ENCODE assay signal across 8 cellular contexts in the genomic region with DNA sequence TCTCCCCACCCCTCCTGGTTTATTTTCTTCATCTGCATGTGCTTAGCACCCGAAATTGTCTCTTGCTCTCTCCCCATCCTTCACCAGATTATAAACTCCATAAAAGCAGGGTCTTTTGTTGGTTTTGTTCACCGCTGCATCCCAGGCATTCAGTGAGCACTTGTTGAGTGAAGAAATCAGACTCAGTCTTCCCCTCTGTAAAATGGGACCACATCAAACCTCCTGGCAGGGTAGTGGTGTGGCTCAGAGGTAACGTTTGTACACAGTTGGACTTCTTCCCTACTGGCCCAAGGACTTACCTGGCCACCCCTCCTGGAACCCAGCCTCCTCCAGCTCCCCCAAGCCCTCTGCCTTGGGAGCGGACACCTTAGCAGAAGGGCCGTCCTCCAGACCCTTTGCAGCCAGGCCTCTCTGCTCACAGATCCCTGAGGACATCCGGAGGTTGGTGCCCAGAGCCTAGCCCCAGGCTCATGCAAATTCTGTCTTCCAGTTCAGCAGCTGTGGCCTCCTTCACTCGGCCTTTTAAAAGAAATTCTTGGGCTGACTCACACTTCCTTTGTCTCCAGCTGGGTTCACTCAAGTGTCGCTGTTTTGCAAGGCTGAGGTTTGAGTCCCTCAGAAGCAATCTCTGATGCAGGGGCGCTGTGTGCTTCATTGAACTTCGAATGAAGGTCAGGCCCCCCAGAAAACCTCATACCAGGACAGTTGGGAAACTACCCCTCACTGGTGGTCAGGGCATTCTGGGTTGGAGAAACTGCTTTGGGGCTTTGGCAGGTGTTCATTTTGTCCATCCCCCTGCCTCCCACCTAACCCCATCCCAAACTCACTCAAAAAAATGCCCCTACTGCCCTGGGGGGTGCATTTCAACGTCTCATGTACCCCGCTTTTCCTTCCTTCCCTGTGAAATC. TPM values are rescaled to one million over a fixed set of nuclear protein-coding genes. Genes with fewer than 3 reads are reported as not detected.
DNase-seq lines count a peak whose midpoint lies in the region; ATAC-seq and TF ChIP-seq lines count a peak whose summit lies in the region.

No MANE protein-coding gene starts in this region.

- H3K4me1 ChIP-seq in liver (ENCODE audit: control insufficient read depth in 4 of 4, insufficient read depth in 4 of 4, low read length in 3 of 4) = no peaks in the 10 kb centered on the region

- peaks cover 29% of the 10 kb centered on the region for H3K27me3 Mint-ChIP-seq in central memory CD8-positive, alpha-beta T cell

- peak overlapping the region; percentile 65 for H3K4me3 Mint-ChIP-seq in central memory CD8-positive, alpha-beta T cell

- no peaks in the 10 kb centered on the region for H3K9me3 Mint-ChIP-seq in central memory CD8-positive, alpha-beta T cell

- H3K27me3 ChIP-seq in liver (ENCODE audit: control insufficient read depth in 4 of 4, insufficient read depth in 4 of 4, low read length in 3 of 4) = no peaks in the 10 kb centered on the region

- no peak for TF ChIP-seq RAD21 in liver (IDR thresholded peaks at IDR 0.05)

- peaks cover 2% of the 10 kb centered on the region for H3K36me3 Mint-ChIP-seq in central memory CD8-positive, alpha-beta T cell (ENCODE audit: insufficient read depth)

- DNase-seq in ELR (ENCODE audit: low read depth) (peak; percentile 92), HS-5 (ENCODE audit: low read depth) (peak; percentile 82), T1000 (lab: John Stamatoyannopoulos, UW) (peak; percentile 87), NCI-H2029 (lab: John Stamatoyannopoulos, UW) (no peak)
- no peak for DNase-seq in central memory CD8-positive, alpha-beta T cell (ENCODE audit: low spot score in 2 of 2)
- peak; percentile 23 to 25 for DNase-seq in stimulated activated CD8-positive, alpha-beta memory T cell treated with anti-CD3 and anti-CD28 coated beads, Interleukin-7, amount 100 ng/mL, for 1 hour (ENCODE audit: low read depth in 2 of 2)

- no peaks in the 10 kb centered on the region for H3K9me3 ChIP-seq in liver (ENCODE audit: control insufficient read depth in 4 of 4, low read length in 3 of 4)

- no peaks in the 10 kb centered on the region for H3K36me3 ChIP-seq in liver (ENCODE audit: control insufficient read depth in 4 of 4, insufficient read depth in 3 of 4, low read depth in 1 of 4, low read length in 3 of 4)

- ATAC-seq in GM21447 (IDR thresholded peaks at IDR 0.05; ENCODE audit: unreplicated experiment) = peak; percentile 77
- ATAC-seq in central memory CD8-positive, alpha-beta T cell (replicated peaks; ENCODE audit: extremely low read depth, poor library complexity, severe bottlenecking) = peak; percentile 76

- H3K4me3 ChIP-seq in liver (ENCODE audit: low read depth in 1 of 3, low read length in 3 of 3) = no peak overlapping the region

- H3K9ac ChIP-seq in liver (ENCODE audit: low read depth in 1 of 2, low read length in 2 of 2) = no peak overlapping the region

- no peak for TF ChIP-seq CTCF in liver (IDR thresholded peaks at IDR 0.05; ENCODE audit: low read depth, low read length, missing input control)

- peaks cover 36% of the 10 kb centered on the region for H3K4me1 Mint-ChIP-seq in central memory CD8-positive, alpha-beta T cell

- 60% methylated on average over 12 of the region's 12 CpGs for WGBS in liver

- peak overlapping the region; percentile 70 for H3K27ac Mint-ChIP-seq in central memory CD8-positive, alpha-beta T cell (ENCODE audit: low read depth)

- peak overlapping the region in 1 of 2 donors; percentile 11 for H3K27ac ChIP-seq in liver (ENCODE audit: low read depth in 1 of 2, low read length in 2 of 2)

TF ChIP-seq in liver, 16 proteins besides CTCF, POLR2A, EP300 and RAD21:
- peak in 1 of 2 donors; percentile 27 for TF ChIP-seq RXRA (IDR thresholded peaks at IDR 0.05)
- peak; percentile 36 for TF ChIP-seq NR2F2 (IDR thresholded peaks at IDR 0.05)
- no peak for TF ChIP-seq HNF4G (IDR thresholded peaks at IDR 0.05)
- peak; percentile 43 for TF ChIP-seq SP1 (IDR thresholded peaks at IDR 0.05)
- TF ChIP-seq JUND (IDR thresholded peaks at IDR 0.05) = peak; percentile 41 to 58

RNA-seq across cellular contexts. Expression of a gene that starts 16.8 kb away (rescaled TPM):
- total RNA-seq in liver = 1 to 10 TPM in 1 of 2 donors, under 1 TPM in 1; 0.33 to 8.5 TPM
- 1 to 10 TPM in 1 of 2 donors, under 1 TPM in 1; 0.28 to 1.3 TPM for polyA plus RNA-seq in liver

RNA-seq across cellular contexts. Expression of a gene that starts 47.3 kb away (rescaled TPM):
- not detected for total RNA-seq in liver
- not detected for polyA plus RNA-seq in liver

RNA-seq across cellular contexts. Expression of a gene that starts 52.1 kb away (rescaled TPM):
- not detected for total RNA-seq in liver
- polyA plus RNA-seq in liver = not detected

RNA-seq across cellular contexts. Expression of a gene that starts 55.0 kb away (rescaled TPM):
- total RNA-seq in liver = not detected
- polyA plus RNA-seq in liver = not detected

RNA-seq across cellular contexts. Expression of a gene that starts 59.3 kb away (rescaled TPM):
- not detected for total RNA-seq in liver
- not detected for polyA plus RNA-seq in liver

Comparison
In these comparisons a context has a peak if more than half of its experiments do, and no peak if none do; other contexts are left out.
1. DNase-seq: peak in ELR (single experiment), HS-5 (single experiment), T1000 (single experiment) and stimulated activated CD8-positive, alpha-beta memory T cell treated with anti-CD3 and anti-CD28 coated beads, Interleukin-7, amount 100 ng/mL, for 1 hour (2 of 2); none in central memory CD8-positive, alpha-beta T cell (0 of 2) and NCI-H2029 (single experiment).